8 cellular contexts compared by ENCODE assay signal in the genomic region with DNA sequence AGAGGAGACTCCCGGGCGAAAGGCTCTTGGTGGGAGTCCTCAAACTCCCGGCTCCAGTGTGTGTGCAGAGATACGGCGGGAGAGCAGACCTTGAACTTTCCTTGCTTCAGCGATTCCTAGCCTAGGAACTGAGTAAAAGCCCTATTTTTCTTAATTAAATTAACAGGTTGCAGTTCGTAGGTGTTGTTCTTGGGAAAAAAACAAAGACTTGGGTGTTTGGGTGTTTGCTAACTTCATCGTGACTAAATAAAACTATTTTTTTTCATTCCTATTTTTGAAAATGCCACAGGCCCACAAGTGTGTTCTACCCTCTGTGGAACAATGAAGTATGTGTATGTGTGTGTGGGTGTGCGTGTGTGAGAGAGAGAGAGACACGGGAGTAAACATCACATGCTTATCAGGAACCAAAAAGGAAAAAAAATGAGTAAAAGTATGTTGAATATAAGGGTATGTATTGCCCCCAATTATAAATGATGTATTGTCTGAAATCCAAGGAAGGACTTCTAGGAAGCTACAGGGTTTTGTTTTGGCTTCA. TPM values are rescaled to one million over a fixed set of nuclear protein-coding genes. Genes with fewer than 3 reads are reported as not detected.
DNase-seq lines count a peak whose midpoint lies in the region; ATAC-seq, FAIRE-seq and TF ChIP-seq lines count a peak whose summit lies in the region.

No MANE protein-coding gene starts in this region.

- in situ Hi-C loops in KBM-7 (cut with MboI; ENCODE audit: low pct_unique_long_range_greater_than_20kb, low sequenced_read_pairs) = no loop called here

- ATAC-seq in GM21381 (IDR thresholded peaks at IDR 0.05; ENCODE audit: unreplicated experiment) = peak; percentile 23

- no peak for FAIRE-seq in small intestine (lab: Jason Lieb, UNC)

- H3K27ac ChIP-seq in ascending aorta (peak overlapping the region; percentile 97), iPS-18a (ENCODE audit: low read length) (no peak overlapping the region), small intestine (ENCODE audit: low read depth in 1 of 2, low read length in 1 of 2) (peak overlapping the region; percentile 89 to 98)

- peak overlapping the region; percentile 35 for H3K9ac ChIP-seq in iPS-18a (ENCODE audit: low read length)

- H3K36me3 ChIP-seq in ascending aorta (no peaks in the 10 kb centered on the region), iPS-18a (ENCODE audit: control insufficient read depth, low read depth, low read length) (no peaks in the 10 kb centered on the region), small intestine (ENCODE audit: control insufficient read depth in 2 of 2, insufficient read depth in 2 of 2, low read length in 2 of 2) (no peaks in the 10 kb centered on the region)

- no peak for TF ChIP-seq CTCF in ascending aorta (IDR thresholded peaks at IDR 0.05)

- H3K9me3 ChIP-seq in ascending aorta (no peaks in the 10 kb centered on the region), iPS-18a (ENCODE audit: control insufficient read depth, low read depth, low read length) (no peaks in the 10 kb centered on the region), small intestine (ENCODE audit: control insufficient read depth, low read depth) (no peaks in the 10 kb centered on the region)

- H3K27me3 ChIP-seq in ascending aorta = no peaks in the 10 kb centered on the region
- peaks cover 32% of the 10 kb centered on the region for H3K27me3 ChIP-seq in iPS-18a (ENCODE audit: control insufficient read depth, insufficient read depth, low read length)
- H3K27me3 ChIP-seq in small intestine (ENCODE audit: control insufficient read depth in 2 of 2, insufficient read depth in 2 of 2, low read length in 2 of 2) = no peaks in the 10 kb centered on the region

- peaks cover 0 to 12% of the 10 kb centered on the region in 2 donors for H3K4me1 ChIP-seq in ascending aorta
- peaks cover 4% of the 10 kb centered on the region for H3K4me1 ChIP-seq in iPS-18a (ENCODE audit: control insufficient read depth, low read depth, low read length)
- peaks cover 3 to 5% of the 10 kb centered on the region in 2 donors for H3K4me1 ChIP-seq in small intestine (ENCODE audit: control insufficient read depth in 2 of 2, insufficient read depth in 1 of 2, low read depth in 1 of 2, low read length in 1 of 2)

- DNase-seq in DMS 273 treated with DMSO at 0.1 percent for 48 hours (lab: John Stamatoyannopoulos, UW) = peak; percentile 7
- peak; percentile 54 for DNase-seq in KBM-7
- no peak for DNase-seq in ascending aorta (ENCODE audit: low spot score in 2 of 2)
- DNase-seq in small intestine = peak; percentile 53
- no peak for DNase-seq in NCI-H510A treated with DMSO at 0.1 percent for 48 hours (lab: John Stamatoyannopoulos, UW)
- DNase-seq in NCI-H128 (lab: John Stamatoyannopoulos, UW; ENCODE audit: unreplicated experiment) = no peak

- 2 to 3% (median 3%) methylated on average over 10 of the region's 10 CpGs for WGBS in small intestine, 3 donors

- H3K4me3 ChIP-seq in ascending aorta = peak overlapping the region; percentile 88 to 89
- peak overlapping the region; percentile 61 for H3K4me3 ChIP-seq in iPS-18a (ENCODE audit: low read length)
- peak overlapping the region; percentile 65 to 75 for H3K4me3 ChIP-seq in small intestine (ENCODE audit: low read depth in 1 of 2, low read length in 2 of 2)

- intact Hi-C loops in ascending aorta (cut with DNase I) = loop anchor here (1.0 to 10.0 kb wide), 3 partner anchors 30 to 1602 kb away; partner anchors contain the start of genes IRAK4, PUS7L, TWF1 and YAF2

RNA-seq across cellular contexts. Expression of gene TMEM117, which starts 0.6 kb away (rescaled TPM):
- total RNA-seq in ascending aorta = 0.43 TPM
- polyA plus RNA-seq in small intestine = 10 to 100 TPM in 2 of 3 donors, 1 to 10 TPM in 1; 6.3 to 14.1 (median 13.5) TPM

RNA-seq across cellular contexts. Expression of gene TWF1, which starts 30.4 kb away (rescaled TPM):
- 67.2 TPM for total RNA-seq in ascending aorta
- polyA plus RNA-seq in small intestine = 100 to 1,000 TPM in 1 of 3 donors, 10 to 100 TPM in 2; 82.1 to 142 (median 99.4) TPM

Comparison
In these comparisons a context has a peak if more than half of its experiments do, and no peak if none do; other contexts are left out.
1. DNase-seq: peak in DMS 273 treated with DMSO at 0.1 percent for 48 hours (single experiment), KBM-7 (single experiment) and small intestine (single experiment); none in ascending aorta (0 of 2), NCI-H510A treated with DMSO at 0.1 percent for 48 hours (single experiment) and NCI-H128 (single experiment).
2. Peak in every context shown above with its lines, with median percentiles within 50 percentile points of each other: H3K4me3 ChIP-seq.